In the genomic region with DNA sequence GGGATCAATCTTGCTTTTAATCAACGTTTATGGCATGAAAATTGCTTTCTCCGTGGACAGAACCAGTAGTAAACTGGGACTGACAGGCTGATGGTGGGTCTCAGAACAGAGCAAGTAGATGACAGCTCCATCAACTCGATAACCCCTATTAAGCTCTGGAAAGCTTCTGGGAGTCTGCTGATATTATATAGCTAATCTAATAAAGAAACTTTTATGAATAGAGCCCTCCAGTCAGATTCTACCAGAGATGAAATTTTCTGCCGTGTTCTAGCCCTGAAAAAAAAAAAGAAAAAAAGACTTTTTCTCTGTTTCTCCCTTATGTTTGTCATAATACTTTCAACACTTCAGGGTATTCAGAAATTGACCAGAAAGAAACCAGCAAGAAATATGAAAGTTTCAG, we compare ENCODE assay signal across 28 cellular contexts.
"Had no signal": no experiment of that assay in that cellular context is flagged by ENCODE, and none has a peak within 500 bp of the region (broad histone marks: within the 10 kb centered on the region; RNA-seq: fewer than 3 reads in every experiment).

No MANE protein-coding gene starts in this region.

- DNase-seq: naive thymus-derived CD8-positive, alpha-beta T cell; occipital lobe; ovary; posterior cingulate gyrus; psoas muscle; right cardiac atrium; right lobe of liver; spleen; stimulated activated CD4-positive, alpha-beta T cell treated with anti-CD3 and anti-CD28 coated beads, Interleukin-12 subunit alpha, Interleukin-12 subunit beta, amount 100 ng/mL, for 4 hours; stimulated activated CD4-positive, alpha-beta T cell treated with anti-CD3 and anti-CD28 coated beads, Interleukin-1b, Interleukin-23, amount 100 ng/mL, for 48 hours; stimulated activated CD4-positive, alpha-beta T cell treated with anti-CD3 and anti-CD28 coated beads, Interleukin-4, amount 100 ng/mL, for 1 hour; stimulated activated CD4-positive, alpha-beta T cell treated with anti-CD3 and anti-CD28 coated beads, Interleukin-4, amount 100 ng/mL, for 4 hours; stimulated activated CD8-positive, alpha-beta memory T cell treated with anti-CD3 and anti-CD28 coated beads, Interleukin-4, amount 100 ng/mL, for 48 hours; stimulated activated naive CD4-positive, alpha-beta T cell; stimulated activated naive CD8-positive, alpha-beta T cell treated with anti-CD3 and anti-CD28 coated beads, Interleukin-15, amount 100 ng/mL, for 72 hours; stimulated activated naive CD8-positive, alpha-beta T cell treated with anti-CD3 and anti-CD28 coated beads, Interleukin-15, Interleukin-2, amounts not matched to agents 100 U/mL and 50 U/mL, for 24 hours; substantia nigra; testis; tibial artery; transverse colon; upper lobe of right lung; uterus had no signal

- H3K36me3 ChIP-seq: neural progenitor cell, ovary, right lobe of liver, spleen, suprapubic skin, tibial artery, transverse colon, upper lobe of right lung, uterus had no signal

- ATAC-seq: naive thymus-derived CD8-positive, alpha-beta T cell; natural killer cell treated with Interleukin-12 subunit alpha and Interleukin-12 subunit beta and Interleukin-15 and Interleukin-18, amount 100 ng/mL, for 72 hours; psoas muscle; right cardiac atrium; right lobe of liver; stimulated activated naive CD8-positive, alpha-beta T cell treated with anti-CD3 and anti-CD28 coated beads, Interleukin-15, amount 100 ng/mL, for 72 hours; stimulated activated naive CD8-positive, alpha-beta T cell treated with anti-CD3 and anti-CD28 coated beads, Interleukin-15, Interleukin-2, amounts not matched to agents 100 U/mL and 50 U/mL, for 24 hours; upper lobe of right lung had no signal

- H3K9me3 ChIP-seq: ovary, psoas muscle, right lobe of liver, spleen, suprapubic skin, testis, tibial artery, transverse colon, upper lobe of right lung, uterus had no signal

- H3K9ac ChIP-seq: neural progenitor cell, parathyroid adenoma had no signal

- H3K27ac ChIP-seq: neural progenitor cell, ovary, parathyroid adenoma, psoas muscle, right lobe of liver, skin epidermis, spleen, suprapubic skin, testis, tibial artery, transverse colon, upper lobe of right lung, uterus had no signal

- H3K4me3 ChIP-seq: neural progenitor cell, ovary, psoas muscle, right lobe of liver, skin epidermis, smooth muscle cell, spleen, suprapubic skin, testis, tibial artery, transverse colon, upper lobe of right lung, uterus had no signal
